8 cellular contexts compared by ENCODE assay signal in genomic region chr20:2207770-2208097, GRCh38.
DNase-seq lines count a peak whose midpoint lies in the region; ATAC-seq and TF ChIP-seq lines count a peak whose summit lies in the region.

No MANE protein-coding gene starts in this region.

- WGBS in hepatocyte (ENCODE audit: low lambda C conversion rate, missing lambda C conversion rate) = 2% methylated on average over 17 of the region's 17 CpGs

- peaks cover 11% of the 10 kb centered on the region for H3K27me3 ChIP-seq in hepatocyte

- H3K27ac ChIP-seq in SK-N-MC (no peak overlapping the region), hepatocyte (no peak overlapping the region)

- peak overlapping the region; percentile 84 for H3K4me3 Mint-ChIP-seq in stimulated activated memory B cell treated with anti-CD40 and anti-IgM and Interleukin-4, amounts not matched to agents 10 μg/mL and 1 μg/mL and 100 μg/mL, for 72 hours

- H3K27ac Mint-ChIP-seq in stimulated activated memory B cell treated with anti-CD40 and anti-IgM and Interleukin-4, amounts not matched to agents 10 μg/mL and 1 μg/mL and 100 μg/mL, for 72 hours = peak overlapping the region; percentile 82

- H4K20me1 ChIP-seq in hepatocyte (ENCODE audit: insufficient read depth, poor library complexity, severe bottlenecking) = no peaks in the 10 kb centered on the region

- peak; percentile 47 for DNase-seq in NCI-H1105 treated with DMSO at 0.1 percent for 48 hours (lab: John Stamatoyannopoulos, UW)
- DNase-seq in NCI-H1105 (lab: John Stamatoyannopoulos, UW) = no peak
- no peak for DNase-seq in SK-N-MC (ENCODE audit: low read depth, low spot score)
- no peak for DNase-seq in hepatocyte (ENCODE audit: low spot score)
- DNase-seq in occipital lobe (lab: John Stamatoyannopoulos, UW) = no peak
- DNase-seq in NCI-H1417 (lab: John Stamatoyannopoulos, UW) = no peak

- H3K9me3 ChIP-seq in SK-N-MC (ENCODE audit: low read depth, low read length) (no peaks in the 10 kb centered on the region), hepatocyte (ENCODE audit: low read depth) (no peaks in the 10 kb centered on the region)

- TF ChIP-seq CTCF in hepatocyte (IDR thresholded peaks at IDR 0.05; ENCODE audit: poor library complexity) = no peak

- H3K4me2 ChIP-seq in hepatocyte = peak overlapping the region; percentile 99

- H3K9ac ChIP-seq in SK-N-MC (ENCODE audit: insufficient read length) = no peak overlapping the region

- H3K36me3 Mint-ChIP-seq in stimulated activated memory B cell treated with anti-CD40 and anti-IgM and Interleukin-4, amounts not matched to agents 10 μg/mL and 1 μg/mL and 100 μg/mL, for 72 hours = no peaks in the 10 kb centered on the region

- H3K36me3 ChIP-seq in SK-N-MC (ENCODE audit: insufficient read depth, low read length) (no peaks in the 10 kb centered on the region), hepatocyte (replicated peaks; ENCODE audit: insufficient read depth, low read depth) (no peaks in the 10 kb centered on the region)

- peak; percentile 56 for ATAC-seq in stimulated activated memory B cell treated with anti-CD40 and anti-IgM and Interleukin-4, amounts not matched to agents 10 μg/mL and 1 μg/mL and 100 μg/mL, for 72 hours
- ATAC-seq in GM18907 (IDR thresholded peaks at IDR 0.05; ENCODE audit: unreplicated experiment) = no peak

- no peaks in the 10 kb centered on the region for H3K79me2 ChIP-seq in hepatocyte

- no peaks in the 10 kb centered on the region for H3K9me3 Mint-ChIP-seq in stimulated activated memory B cell treated with anti-CD40 and anti-IgM and Interleukin-4, amounts not matched to agents 10 μg/mL and 1 μg/mL and 100 μg/mL, for 72 hours

- no peaks in the 10 kb centered on the region for H3K9me2 ChIP-seq in hepatocyte (replicated peaks; ENCODE audit: insufficient read depth)

- H3K4me1 Mint-ChIP-seq in stimulated activated memory B cell treated with anti-CD40 and anti-IgM and Interleukin-4, amounts not matched to agents 10 μg/mL and 1 μg/mL and 100 μg/mL, for 72 hours = peaks cover 4% of the 10 kb centered on the region

- H2AFZ ChIP-seq in hepatocyte = peak overlapping the region; percentile 99

- H3K4me3 ChIP-seq in SK-N-MC (peak overlapping the region; percentile 66), hepatocyte (peak overlapping the region; percentile 85)

- no peaks in the 10 kb centered on the region for H3K27me3 Mint-ChIP-seq in stimulated activated memory B cell treated with anti-CD40 and anti-IgM and Interleukin-4, amounts not matched to agents 10 μg/mL and 1 μg/mL and 100 μg/mL, for 72 hours

- H3K4me1 ChIP-seq in hepatocyte (ENCODE audit: insufficient read depth) = no peaks in the 10 kb centered on the region
